Comparison of ENCODE assay signal across 1 cellular context in genomic region chr15:65192016-65192415, GRCh38.
TF ChIP-seq lines count a peak whose summit lies in the region.

No MANE protein-coding gene starts in this region.

TF ChIP-seq in GM23338, 12 proteins besides CTCF, POLR2A, EP300 and RAD21:
- TF ChIP-seq ZNF462 (CRISPR knock-in tag; IDR thresholded peaks at IDR 0.05) (no peak), ZNF331 (CRISPR knock-in tag; IDR thresholded peaks at IDR 0.05; ENCODE audit: low read depth) (no peak), REST (IDR thresholded peaks at IDR 0.05; ENCODE audit: unreplicated experiment) (no peak), STAT1 (IDR thresholded peaks at IDR 0.05; ENCODE audit: unreplicated experiment) (no peak), ETS1 (IDR thresholded peaks at IDR 0.05) (no peak), EZH2 (IDR thresholded peaks at IDR 0.05; ENCODE audit: low read depth, unreplicated experiment) (no peak), ZNF114 (CRISPR knock-in tag; IDR thresholded peaks at IDR 0.05) (no peak), NANOG (IDR thresholded peaks at IDR 0.05; ENCODE audit: borderline replicate concordance) (no peak), EZH2phosphoT487 (IDR thresholded peaks at IDR 0.05; ENCODE audit: unreplicated experiment) (no peak), CREB1 (CRISPR knock-in tag; IDR thresholded peaks at IDR 0.05; ENCODE audit: low read depth) (no peak), JUNB (IDR thresholded peaks at IDR 0.05; ENCODE audit: unreplicated experiment) (no peak), POLR2AphosphoS5 (IDR thresholded peaks at IDR 0.05; ENCODE audit: low read depth) (no peak)
